Comparison of ENCODE assay signal across 10 cellular contexts in the genomic region with DNA sequence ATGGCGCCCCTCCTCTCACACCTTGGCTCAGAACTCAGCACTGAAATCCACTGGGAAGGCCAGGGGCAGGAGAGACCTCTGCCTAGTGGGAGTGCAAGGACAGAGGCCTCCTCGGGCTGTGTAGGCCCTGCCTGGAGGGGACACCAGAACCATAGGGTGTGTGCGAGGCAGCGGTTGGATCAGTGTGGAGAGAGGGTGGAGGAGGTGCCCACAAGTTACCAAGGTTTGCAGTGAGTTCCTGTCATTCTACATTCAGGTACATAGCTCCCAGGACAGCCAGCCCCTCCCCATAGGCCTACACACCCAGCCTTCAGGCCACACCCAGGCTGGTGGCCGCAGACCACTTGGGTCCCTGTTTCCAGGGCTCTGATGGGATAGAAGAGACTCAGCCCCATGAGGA. TPM values are rescaled to one million over a fixed set of nuclear protein-coding genes. Genes with fewer than 3 reads are reported as not detected.
DNase-seq lines count a peak whose midpoint lies in the region; ATAC-seq and TF ChIP-seq lines count a peak whose summit lies in the region.
"Had no signal": no experiment of that assay in that cellular context is flagged by ENCODE, and none has a peak within 500 bp of the region (broad histone marks: within the 10 kb centered on the region; RNA-seq: fewer than 3 reads in every experiment).

No MANE protein-coding gene starts in this region.

- CTCF ChIA-PET in Calu3 (lab: Charles Lee) (interaction anchor here (1.5 kb wide), 1 partner anchor 12 kb away, joined by 4 read pairs; no protein-coding TSS in a partner anchor), activated B cell treated with CpG ODN at 0.5 μM for 24 hours (lab: Charles Lee) (no interaction called here)
- CTCF ChIA-PET in activated CD8-positive, alpha-beta memory T cell treated with anti-CD3 and anti-CD28 coated beads, Interleukin-2, amount 10 ng/mL, durations not matched to agents 7 days and 5 days (lab: Charles Lee) = interaction anchor here (1.1 kb wide), 1 partner anchor 25 kb away, joined by 4 read pairs; no protein-coding TSS in a partner anchor

- TF ChIP-seq CTCF in Calu3 (IDR thresholded peaks at IDR 0.05; ENCODE audit: unreplicated experiment) (no peak), activated B cell treated with CpG ODN at 0.5 μM for 24 hours (IDR thresholded peaks at IDR 0.05) (no peak), psoas muscle (IDR thresholded peaks at IDR 0.05) (no peak)

- no peaks in the 10 kb centered on the region for H3K9me3 ChIP-seq in psoas muscle

- peaks cover 26% of the 10 kb centered on the region for H3K4me1 ChIP-seq in psoas muscle

- WGBS in psoas muscle, 3 donors = 61 to 64% (median 63%) methylated on average over 5 of the region's 5 CpGs

- intact Hi-C loops in Calu3 (cut with micrococcal nuclease; ENCODE audit: unreplicated experiment) = no loop called here
- intact Hi-C loops in activated B cell treated with CpG ODN at 0.5 μM for 24 hours (cut with micrococcal nuclease) = no loop called here
- intact Hi-C loops in left ventricle myocardium superior (cut with micrococcal nuclease) = no loop called here
- intact Hi-C loops in psoas muscle (cut with DNase I) = no loop called here

- H3K9me3 Mint-ChIP-seq in Calu3 (ENCODE audit: low read depth, unreplicated experiment) (no peaks in the 10 kb centered on the region), activated B cell treated with CpG ODN at 0.5 μM for 24 hours (no peaks in the 10 kb centered on the region)
- H3K9me3 Mint-ChIP-seq in activated CD8-positive, alpha-beta memory T cell treated with anti-CD3 and anti-CD28 coated beads, Interleukin-2, amount 10 ng/mL, durations not matched to agents 7 days and 5 days (ENCODE audit: low read depth) = no peaks in the 10 kb centered on the region

- H3K27me3 ChIP-seq in psoas muscle (ENCODE audit: insufficient read depth in 3 of 3, low read length in 2 of 3) = no peaks in the 10 kb centered on the region

- H3K27ac Mint-ChIP-seq in Calu3 (ENCODE audit: unreplicated experiment) (peak overlapping the region; percentile 36), activated B cell treated with CpG ODN at 0.5 μM for 24 hours (no peak overlapping the region)
- H3K27ac Mint-ChIP-seq in activated CD8-positive, alpha-beta memory T cell treated with anti-CD3 and anti-CD28 coated beads, Interleukin-2, amount 10 ng/mL, durations not matched to agents 7 days and 5 days = no peak overlapping the region
- H3K27ac Mint-ChIP-seq: B cell had no signal

- ATAC-seq in activated B cell treated with CpG ODN at 0.5 μM for 24 hours (ENCODE audit: low read depth) (no peak), left ventricle myocardium superior (peak; percentile 3), psoas muscle (no peak)
- ATAC-seq in activated CD8-positive, alpha-beta memory T cell treated with anti-CD3 and anti-CD28 coated beads, Interleukin-2, amount 10 ng/mL, durations not matched to agents 7 days and 5 days = no peak

- no TSS peak for BruUV-seq in Calu3 (replicated peaks; lab: Mats Ljungman, UMichigan)

- H3K4me3 Mint-ChIP-seq in Calu3 (ENCODE audit: low read depth, unreplicated experiment) (no peak overlapping the region), activated B cell treated with CpG ODN at 0.5 μM for 24 hours (no peak overlapping the region)
- no peak overlapping the region for H3K4me3 Mint-ChIP-seq in activated CD8-positive, alpha-beta memory T cell treated with anti-CD3 and anti-CD28 coated beads, Interleukin-2, amount 10 ng/mL, durations not matched to agents 7 days and 5 days
- H3K4me3 Mint-ChIP-seq: B cell had no signal

- no peaks in the 10 kb centered on the region for H3K36me3 ChIP-seq in psoas muscle (ENCODE audit: insufficient read depth in 1 of 2, low read depth in 1 of 2)

- H3K4me1 Mint-ChIP-seq in Calu3 (ENCODE audit: low read depth, unreplicated experiment) (no peaks in the 10 kb centered on the region), activated B cell treated with CpG ODN at 0.5 μM for 24 hours (peaks cover 9% of the 10 kb centered on the region)
- H3K4me1 Mint-ChIP-seq in activated CD8-positive, alpha-beta memory T cell treated with anti-CD3 and anti-CD28 coated beads, Interleukin-2, amount 10 ng/mL, durations not matched to agents 7 days and 5 days = peaks cover 12% of the 10 kb centered on the region

- no peak for DNase-seq in Calu3
- DNase-seq in activated B cell treated with CpG ODN at 0.5 μM for 24 hours = peak; percentile 5
- DNase-seq in left ventricle myocardium superior = peak; percentile 35
- peak in 1 of 2 donors; percentile 12 for DNase-seq in psoas muscle
- no peak for DNase-seq in NOMO-1 (lab: John Stamatoyannopoulos, UW; ENCODE audit: unreplicated experiment in 2 of 2)
- no peak for DNase-seq in activated CD8-positive, alpha-beta memory T cell treated with anti-CD3 and anti-CD28 coated beads, Interleukin-2, amount 10 ng/mL, durations not matched to agents 7 days and 5 days
- no peak for DNase-seq in DMS53 (lab: John Stamatoyannopoulos, UW)
- DNase-seq in T1000 (lab: John Stamatoyannopoulos, UW) = no peak
- DNase-seq: NCI-H1417 had no signal

- no peaks in the 10 kb centered on the region for H3K27me3 Mint-ChIP-seq in Calu3 (ENCODE audit: unreplicated experiment)
- no peaks in the 10 kb centered on the region for H3K27me3 Mint-ChIP-seq in activated B cell treated with CpG ODN at 0.5 μM for 24 hours
- no peaks in the 10 kb centered on the region for H3K27me3 Mint-ChIP-seq in activated CD8-positive, alpha-beta memory T cell treated with anti-CD3 and anti-CD28 coated beads, Interleukin-2, amount 10 ng/mL, durations not matched to agents 7 days and 5 days
- H3K27me3 Mint-ChIP-seq: B cell had no signal

- H3K36me3 Mint-ChIP-seq in Calu3 (ENCODE audit: insufficient read depth, unreplicated experiment) = no peaks in the 10 kb centered on the region
- H3K36me3 Mint-ChIP-seq in activated B cell treated with CpG ODN at 0.5 μM for 24 hours (ENCODE audit: low read depth) = no peaks in the 10 kb centered on the region
- H3K36me3 Mint-ChIP-seq in activated CD8-positive, alpha-beta memory T cell treated with anti-CD3 and anti-CD28 coated beads, Interleukin-2, amount 10 ng/mL, durations not matched to agents 7 days and 5 days = peaks cover 12% of the 10 kb centered on the region

- POLR2A ChIA-PET in activated B cell treated with CpG ODN at 0.5 μM for 24 hours (lab: Charles Lee) = no interaction called here

- H3K4me3 ChIP-seq in psoas muscle = no peak overlapping the region

- H3K27ac ChIP-seq in psoas muscle = peak overlapping the region; percentile 81

RNA-seq across cellular contexts. Expression of gene SPON2, which starts 19.2 kb away (rescaled TPM):
- total RNA-seq in Calu3 (2022) = 2.2 and 2.4 TPM in 2 replicates
- total RNA-seq in activated B cell treated with CpG ODN at 0.5 μM for 24 hours = 2.2 and 3.4 TPM in 2 replicates
- 22.8 TPM for total RNA-seq in left ventricle myocardium superior
- total RNA-seq in psoas muscle = 10 to 100 TPM in 1 of 4 donors, 1 to 10 TPM in 3; 6.8 to 18.5 (median 8.0) TPM
- polyA plus RNA-seq in psoas muscle = 1 to 10 TPM; 4.1 to 6.4 (median 6.2) TPM
- 10 to 100 TPM; 11.7 to 28.0 TPM for total RNA-seq in activated CD8-positive, alpha-beta memory T cell treated with anti-CD3 and anti-CD28 coated beads, Interleukin-2, amount 10 ng/mL, durations not matched to agents 7 days and 5 days

RNA-seq across cellular contexts. Expression of gene CTBP1, which starts 57.3 kb away (rescaled TPM):
- total RNA-seq in Calu3 (2022) = 115 and 130 TPM in 2 replicates
- 162 and 175 TPM in 2 replicates for total RNA-seq in activated B cell treated with CpG ODN at 0.5 μM for 24 hours
- total RNA-seq in left ventricle myocardium superior = 133 TPM
- total RNA-seq in psoas muscle = 100 to 1,000 TPM; 122 to 165 (median 142) TPM
- 100 to 1,000 TPM; 109 to 156 (median 116) TPM for polyA plus RNA-seq in psoas muscle
- total RNA-seq in activated CD8-positive, alpha-beta memory T cell treated with anti-CD3 and anti-CD28 coated beads, Interleukin-2, amount 10 ng/mL, durations not matched to agents 7 days and 5 days = 100 to 1,000 TPM; 193 to 250 TPM

Comparison
In these comparisons a context has a peak if more than half of its experiments do, and no peak if none do; other contexts are left out.
1. DNase-seq: peak in activated B cell treated with CpG ODN at 0.5 μM for 24 hours (single experiment) and left ventricle myocardium superior (single experiment); none in Calu3 (single experiment), NOMO-1 (0 of 2), activated CD8-positive, alpha-beta memory T cell treated with anti-CD3 and anti-CD28 coated beads, Interleukin-2, amount 10 ng/mL, durations not matched to agents 7 days and 5 days (single experiment), DMS53 (single experiment) and T1000 (single experiment).